Comparison of ENCODE assay signal across 22 cellular contexts in the genomic region with DNA sequence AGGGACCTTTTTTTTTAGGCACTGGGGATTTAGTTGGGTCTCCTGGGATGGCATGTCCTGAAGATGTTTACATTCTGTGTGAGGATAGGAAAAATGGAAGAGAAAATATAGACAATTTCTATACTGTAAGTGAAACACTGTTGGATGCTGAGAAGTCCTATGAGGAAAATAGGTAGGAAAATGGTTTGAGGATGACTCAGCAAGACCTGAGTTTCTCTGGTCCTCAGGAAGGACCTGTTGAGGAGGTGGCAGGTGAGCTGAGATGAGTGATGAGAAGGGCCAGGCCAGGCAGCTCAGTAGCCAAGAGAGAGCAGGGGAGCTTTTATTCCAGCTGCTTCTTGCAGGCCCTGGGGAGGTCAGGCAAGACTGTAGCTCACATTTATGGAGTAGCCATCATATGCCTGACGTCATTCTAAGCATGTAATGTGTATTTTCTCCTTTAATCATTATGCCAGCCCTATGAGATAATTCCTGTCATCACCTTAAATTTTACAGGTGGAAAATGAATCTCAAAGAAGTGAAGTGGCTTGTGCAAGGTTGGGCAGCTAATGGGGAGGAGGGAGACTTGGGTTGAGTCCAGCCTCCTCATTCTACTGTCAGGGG. TPM values are rescaled to one million over a fixed set of nuclear protein-coding genes. Genes with fewer than 3 reads are reported as not detected.
"Had no signal": no experiment of that assay in that cellular context is flagged by ENCODE, and none has a peak within 500 bp of the region (broad histone marks: within the 10 kb centered on the region; RNA-seq: fewer than 3 reads in every experiment).

No MANE protein-coding gene starts in this region.

- H3K27ac Mint-ChIP-seq: endodermal cell; immature natural killer cell; natural killer cell treated with Interleukin-12 subunit alpha and Interleukin-12 subunit beta and Interleukin-15 and Interleukin-18, amount 100 ng/mL, for 72 hours had no signal

- H3K36me3 Mint-ChIP-seq: immature natural killer cell; natural killer cell treated with Interleukin-12 subunit alpha and Interleukin-12 subunit beta and Interleukin-15 and Interleukin-18, amount 100 ng/mL, for 72 hours had no signal

- H3K9me3 Mint-ChIP-seq: endodermal cell; immature natural killer cell; natural killer cell treated with Interleukin-12 subunit alpha and Interleukin-12 subunit beta and Interleukin-15 and Interleukin-18, amount 100 ng/mL, for 72 hours had no signal

- H3K4me3 Mint-ChIP-seq: endodermal cell; immature natural killer cell; natural killer cell treated with Interleukin-12 subunit alpha and Interleukin-12 subunit beta and Interleukin-15 and Interleukin-18, amount 100 ng/mL, for 72 hours had no signal

- H3K4me3 ChIP-seq: coronary artery, left ventricle myocardium inferior, lower lobe of right lung, psoas muscle, skin epidermis had no signal

- ATAC-seq: foreskin keratinocyte; lower lobe of right lung; natural killer cell treated with Interleukin-12 subunit alpha and Interleukin-12 subunit beta and Interleukin-15 and Interleukin-18, amount 100 ng/mL, for 72 hours; psoas muscle; sciatic nerve had no signal

- H3K27ac ChIP-seq: coronary artery, foreskin keratinocyte, left ventricle myocardium inferior, lower lobe of right lung, psoas muscle, skin epidermis had no signal

- H3K4me1 Mint-ChIP-seq: endodermal cell, immature natural killer cell had no signal

- H3K9me3 ChIP-seq: left ventricle myocardium inferior, lower lobe of right lung, psoas muscle had no signal

- H3K27me3 ChIP-seq: foreskin keratinocyte had no signal

- H3K36me3 ChIP-seq: left ventricle myocardium inferior, lower lobe of right lung had no signal

- H3K4me1 ChIP-seq: foreskin keratinocyte, left ventricle myocardium inferior, lower lobe of right lung, psoas muscle had no signal

- DNase-seq: effector CD4-positive, alpha-beta T cell; endodermal cell; erythroblast; foreskin keratinocyte; immature natural killer cell; left cardiac atrium; left ventricle myocardium inferior; lower lobe of right lung; mesenchymal stem cell; midbrain; occipital lobe; psoas muscle; retina; stimulated activated CD4-positive, alpha-beta T cell treated with anti-CD3 and anti-CD28 coated beads, Interleukin-2, amount 100 ng/mL, for 24 hours; stimulated activated CD4-positive, alpha-beta T cell treated with anti-CD3 and anti-CD28 coated beads, Interleukin-4, amount 100 ng/mL, for 4 hours; stimulated activated naive CD4-positive, alpha-beta T cell treated with Interleukin-2 at 50 U/mL for 16 hours had no signal

RNA-seq across cellular contexts. Expression of a gene that starts 19.1 kb away (rescaled TPM):
- total RNA-seq: dermis microvascular lymphatic vessel endothelial cell; endodermal cell; endothelial cell of umbilical vein; foreskin keratinocyte; left cardiac atrium; left ventricle myocardium inferior; natural killer cell treated with Interleukin-12 subunit alpha and Interleukin-12 subunit beta and Interleukin-15 and Interleukin-18, amount 100 ng/mL, for 72 hours; occipital lobe; psoas muscle; sciatic nerve had no signal
